In genomic region chr16:80974649-80975376, GRCh38 we compare ENCODE assay signal across 2 cellular contexts.
A peak's percentile ranks its signal among the peaks of the same experiment; 100 is the strongest.
TF ChIP-seq lines count a peak whose summit lies in the region.

No MANE protein-coding gene starts in this region.

TF ChIP-seq in IMR-90, 13 proteins besides CTCF, POLR2A, EP300 and RAD21:
- TF ChIP-seq ELK1 (IDR thresholded peaks at IDR 0.05; ENCODE audit: borderline replicate concordance, low read depth, low read length) (no peak), CHD1 (IDR thresholded peaks at IDR 0.05; ENCODE audit: low read depth, low read length) (no peak), SMC3 (IDR thresholded peaks at IDR 0.05; ENCODE audit: low read depth, low read length) (no peak), MAFK (IDR thresholded peaks at IDR 0.05; ENCODE audit: low read depth, low read length) (no peak), RCOR1 (IDR thresholded peaks at IDR 0.05; ENCODE audit: insufficient replicate concordance, low read length) (no peak), USF2 (IDR thresholded peaks at IDR 0.05; ENCODE audit: low read depth, low read length) (no peak), FOS (IDR thresholded peaks at IDR 0.05; ENCODE audit: low read depth, low read length) (no peak), RFX5 (IDR thresholded peaks at IDR 0.05; ENCODE audit: low read depth, low read length) (no peak), NFE2L2 (IDR thresholded peaks at IDR 0.05; ENCODE audit: low read depth, low read length) (no peak), MAZ (IDR thresholded peaks at IDR 0.05; ENCODE audit: borderline replicate concordance, low read depth, low read length) (no peak), CEBPB (IDR thresholded peaks at IDR 0.05; ENCODE audit: low read depth, low read length) (no peak), MXI1 (IDR thresholded peaks at IDR 0.05; ENCODE audit: borderline replicate concordance, low read depth, low read length) (no peak), BHLHE40 (IDR thresholded peaks at IDR 0.05; ENCODE audit: low read depth, low read length) (no peak)

TF ChIP-seq in K562, 482 proteins besides CTCF, POLR2A, EP300 and RAD21:
- TF ChIP-seq RREB1 (CRISPR knock-in tag; IDR thresholded peaks at IDR 0.05) (no peak), HMGN3 (IDR thresholded peaks at IDR 0.05; ENCODE audit: borderline replicate concordance, extremely low read depth, insufficient read length, low read depth, low read length) (no peak), NR2C1 (IDR thresholded peaks at IDR 0.05) (no peak), NR2C1 (tag; IDR thresholded peaks at IDR 0.05) (no peak), TBL1XR1 (IDR thresholded peaks at IDR 0.05; ENCODE audit: low read length in 2 of 2) (no peak), MCM5 (IDR thresholded peaks at IDR 0.05; ENCODE audit: low read depth) (no peak), EP400 (IDR thresholded peaks at IDR 0.05) (no peak), ZC3H4 (CRISPR knock-in tag; IDR thresholded peaks at IDR 0.05; ENCODE audit: borderline replicate concordance) (no peak), DLX4 (CRISPR knock-in tag; IDR thresholded peaks at IDR 0.05) (no peak), E2F1 (CRISPR knock-in tag; IDR thresholded peaks at IDR 0.05) (no peak), RFX7 (CRISPR knock-in tag; IDR thresholded peaks at IDR 0.05) (no peak), LARP7 (IDR thresholded peaks at IDR 0.05) (no peak), TFAP4 (CRISPR knock-in tag; IDR thresholded peaks at IDR 0.05; ENCODE audit: borderline replicate concordance) (peak; percentile 47; the same call in 1 of the 2 replicates), TAF15 (IDR thresholded peaks at IDR 0.05; ENCODE audit: low read depth, low read length) (no peak), JUND (IDR thresholded peaks at IDR 0.05; ENCODE audit: borderline replicate concordance, low read depth, low read length) (no peak), JUND (tag; IDR thresholded peaks at IDR 0.05; ENCODE audit: borderline replicate concordance, low read depth, low read length) (no peak), PREB (CRISPR knock-in tag; IDR thresholded peaks at IDR 0.05) (0 out of 2 replicates have a peak, but pooled peaks have one; percentile 16), ZNF644 (tag; IDR thresholded peaks at IDR 0.05; ENCODE audit: low read depth) (no peak), SAFB2 (IDR thresholded peaks at IDR 0.05; ENCODE audit: borderline replicate concordance, low read depth, low read length, severe bottlenecking) (no peak), NRF1 (conservative IDR thresholded peaks at IDR 0.05 in 1 of 2, IDR thresholded peaks at IDR 0.05 in 1 of 2) (no peak), ARNT (IDR thresholded peaks at IDR 0.05) (peak in 1 of 2 experiments; percentile 42; a peak in 1 of 4 replicates), SIRT6 (IDR thresholded peaks at IDR 0.05; ENCODE audit: low read depth, low read length) (peak; percentile 29), RUNX1 (IDR thresholded peaks at IDR 0.05; ENCODE audit: low read depth) (no peak), BDP1 (IDR thresholded peaks at IDR 0.05; ENCODE audit: insufficient read depth, insufficient read length) (no peak), SMC3 (conservative IDR thresholded peaks at IDR 0.05; ENCODE audit: insufficient read depth, low read depth, low read length) (no peak), ARID3A (IDR thresholded peaks at IDR 0.05; ENCODE audit: borderline replicate concordance, low read depth, low read length) (peak; percentile 39; the same call in 1 of the 2 replicates)
